In genomic region chr12:52148541-52149181, GRCh38 we compare ENCODE assay signal across 10 cellular contexts. TPM values are rescaled to one million over a fixed set of nuclear protein-coding genes. Genes with fewer than 3 reads are reported as not detected.
DNase-seq lines count a peak whose midpoint lies in the region; ATAC-seq and TF ChIP-seq lines count a peak whose summit lies in the region.
"Had no signal": no experiment of that assay in that cellular context is flagged by ENCODE, and none has a peak within 500 bp of the region (broad histone marks: within the 10 kb centered on the region; RNA-seq: fewer than 3 reads in every experiment).

No MANE protein-coding gene starts in this region.

- no peak overlapping the region for H2AFZ ChIP-seq in mesenchymal stem cell (ENCODE audit: low read depth, low read length)

- DNase-seq in heart right ventricle, result peak in 1 of 2 donors; percentile 15
- no peak for DNase-seq in cardiac septum (ENCODE audit: low spot score)
- peak; percentile 80 to 91 for DNase-seq in T47D (ENCODE audit: low read depth in 1 of 2, low spot score in 1 of 2)
- no peak for DNase-seq in mesenchymal stem cell
- no peak for DNase-seq in G401 (ENCODE audit: low spot score)
- no peak for DNase-seq in stimulated activated CD4-positive, alpha-beta T cell treated with anti-CD3 and anti-CD28 coated beads, Interleukin-4, amount 100 ng/mL, for 1 hour
- no peak for DNase-seq in NCI-H524 (lab: John Stamatoyannopoulos, UW)
- DNase-seq: dorsolateral prefrontal cortex had no signal

- H3K4me3 ChIP-seq in heart right ventricle (no peak overlapping the region), mesenchymal stem cell (ENCODE audit: insufficient read depth in 1 of 2, low read depth in 1 of 2, low read length in 2 of 2) (no peak overlapping the region)
- H3K4me3 ChIP-seq: dorsolateral prefrontal cortex had no signal

- H3K27ac ChIP-seq in heart right ventricle, result peak overlapping the region in 7 of 10 donors; percentile 29 to 88 (median 78)
- H3K27ac ChIP-seq in mesenchymal stem cell (ENCODE audit: low read length, poor library complexity, severe bottlenecking), result peak overlapping the region; percentile 12

- peak in 1 of 8 donors; percentile 1 for ATAC-seq in heart right ventricle
- no peak for ATAC-seq in GM19395 (IDR thresholded peaks at IDR 0.05; ENCODE audit: unreplicated experiment)
- ATAC-seq: natural killer cell treated with Interleukin-12 subunit alpha and Interleukin-12 subunit beta and Interleukin-15 and Interleukin-18, amount 100 ng/mL, for 72 hours had no signal

- H3K36me3 ChIP-seq in heart right ventricle (no peaks in the 10 kb centered on the region), mesenchymal stem cell (ENCODE audit: control insufficient read depth in 1 of 2, insufficient read depth in 2 of 2, low read depth in 1 of 2, low read length in 2 of 2) (no peaks in the 10 kb centered on the region)

- H2BK5ac ChIP-seq in mesenchymal stem cell (ENCODE audit: low read depth, low read length, poor library complexity, severe bottlenecking), result no peak overlapping the region

- WGBS in heart right ventricle, 2 donors, result 91 to 93% methylated on average over 12 to 13 of the region's 13 CpGs
- WGBS in mesenchymal stem cell, result 92% methylated on average over 13 of the region's 13 CpGs

- peak overlapping the region; percentile 82 for H2BK15ac ChIP-seq in mesenchymal stem cell (ENCODE audit: low read depth, poor library complexity, severe bottlenecking)

- intact Hi-C loops in heart right ventricle (cut with DNase I), result loop anchor here in 1 of 10 donors (5.0 kb wide), 1 partner anchor 844 kb away; no protein-coding TSS in a partner anchor
- intact Hi-C loops in cardiac septum (cut with DNase I), result no loop called here

- H3K4me1 ChIP-seq in heart right ventricle (peaks cover 27 to 58% (median 44%) of the 10 kb centered on the region in 9 donors), mesenchymal stem cell (ENCODE audit: control insufficient read depth, insufficient read depth, low read depth, low read length) (peaks cover 61% of the 10 kb centered on the region)

- H3K18ac ChIP-seq in mesenchymal stem cell (ENCODE audit: low read depth in 1 of 2, low read length in 2 of 2), result peak overlapping the region; percentile 3 to 85

- peak overlapping the region; percentile 70 for H3K9ac ChIP-seq in mesenchymal stem cell (ENCODE audit: low read length)

- H4K8ac ChIP-seq in mesenchymal stem cell (ENCODE audit: low read length), result peak overlapping the region; percentile 59

- H3K27me3 ChIP-seq in heart right ventricle (peaks cover 0 to 11% (median 0%) of the 10 kb centered on the region in 7 donors), mesenchymal stem cell (ENCODE audit: control insufficient read depth in 1 of 2, insufficient read depth in 1 of 2, low read length in 2 of 2) (no peaks in the 10 kb centered on the region)

- H3K14ac ChIP-seq in mesenchymal stem cell (ENCODE audit: low read length in 2 of 2), result peak overlapping the region in 1 of 2 experiments; percentile 72

- no peaks in the 10 kb centered on the region for H3K79me1 ChIP-seq in mesenchymal stem cell (replicated peaks; ENCODE audit: low read length, poor library complexity, severe bottlenecking)

- H2BK12ac ChIP-seq in mesenchymal stem cell (ENCODE audit: low read length in 2 of 2), result peak overlapping the region; percentile 84 to 89

- no peaks in the 10 kb centered on the region for H3K9me3 ChIP-seq in heart right ventricle
- H3K9me3 ChIP-seq in mesenchymal stem cell (ENCODE audit: control insufficient read depth, low read length), result no peaks in the 10 kb centered on the region

- peak overlapping the region; percentile 15 to 64 for H3K4ac ChIP-seq in mesenchymal stem cell (ENCODE audit: low read depth in 1 of 2, low read length in 2 of 2)

- H3K4me2 ChIP-seq in mesenchymal stem cell (ENCODE audit: low read length, poor library complexity, severe bottlenecking), result no peak overlapping the region

- no peak for TF ChIP-seq CTCF in heart right ventricle (IDR thresholded peaks at IDR 0.05)

- in situ Hi-C loops in T47D (cut with HindIII; ENCODE audit: low pct_unique_long_range_greater_than_20kb, low sequenced_read_pairs), result no loop called here
- in situ Hi-C loops in G401 (cut with HindIII; ENCODE audit: low sequenced_read_pairs), result no loop called here

- H2AK5ac ChIP-seq in mesenchymal stem cell (ENCODE audit: low read length, severe bottlenecking), result peak overlapping the region; percentile 53

- peak overlapping the region; percentile 75 for H2BK120ac ChIP-seq in mesenchymal stem cell (ENCODE audit: low read depth, low read length)

- H4K91ac ChIP-seq in mesenchymal stem cell (ENCODE audit: low read length), result peak overlapping the region; percentile 34

- no peak overlapping the region for H3K23ac ChIP-seq in mesenchymal stem cell (ENCODE audit: low read length in 2 of 2)

RNA-seq across cellular contexts. Expression of gene KRT80, which starts 43.2 kb away (rescaled TPM):
- total RNA-seq in heart right ventricle (under 1 TPM in 9 of 10 donors, not detected in 1; 0.07 to 0.79 (median 0.16) TPM), cardiac septum (1.2 TPM)
- under 1 TPM; 0.07 to 0.32 TPM for polyA plus RNA-seq in heart right ventricle
- 0.72 TPM for polyA plus RNA-seq in mesenchymal stem cell (2013, experiment 1 of 2)
- 0.84 TPM for polyA plus RNA-seq in mesenchymal stem cell (2013, experiment 2 of 2)
- total RNA-seq in G401 (2014; rRNA removed; shearing (Covaris generic)), result 0.37 and 0.44 TPM in 2 replicates
- total RNA-seq: natural killer cell treated with Interleukin-12 subunit alpha and Interleukin-12 subunit beta and Interleukin-15 and Interleukin-18, amount 100 ng/mL, for 72 hours had no signal

Comparison
In these comparisons a context has a peak if more than half of its experiments do, and no peak if none do; other contexts are left out.
1. DNase-seq: peak in T47D (2 of 2); none in cardiac septum (single experiment), mesenchymal stem cell (single experiment), G401 (single experiment), stimulated activated CD4-positive, alpha-beta T cell treated with anti-CD3 and anti-CD28 coated beads, Interleukin-4, amount 100 ng/mL, for 1 hour (single experiment) and NCI-H524 (0 of 2).